ENCODE assay signal across 12 cellular contexts in genomic region chr15:38560456-38560926, GRCh38. TPM values are rescaled to one million over a fixed set of nuclear protein-coding genes. Genes with fewer than 3 reads are reported as not detected.
DNase-seq lines count a peak whose midpoint lies in the region; ATAC-seq, FAIRE-seq and TF ChIP-seq lines count a peak whose summit lies in the region.
"Had no signal": no experiment of that assay in that cellular context is flagged by ENCODE, and none has a peak within 500 bp of the region (broad histone marks: within the 10 kb centered on the region; RNA-seq: fewer than 3 reads in every experiment).

No MANE protein-coding gene starts in this region.

- peak; percentile 19 for ATAC-seq in GM19035 (IDR thresholded peaks at IDR 0.05; ENCODE audit: unreplicated experiment)
- ATAC-seq in HG03571 (IDR thresholded peaks at IDR 0.05; ENCODE audit: unreplicated experiment) = peak; percentile 24
- peak; percentile 26 for ATAC-seq in GM12878
- no peak for ATAC-seq in GM18867 (IDR thresholded peaks at IDR 0.05; ENCODE audit: unreplicated experiment)

- peaks cover 0 to 3% of the 10 kb centered on the region in 2 experiments; a peak in 1 of 4 replicates for H3K36me3 ChIP-seq in GM12878 (ENCODE audit: control insufficient read depth in 2 of 2, insufficient read depth in 2 of 2, low read length in 1 of 2)
- H3K36me3 ChIP-seq: brain microvascular endothelial cell, SJCRH30 had no signal

- H3K27ac ChIP-seq in GM12878 (ENCODE audit: control insufficient read depth, insufficient read depth) = peak overlapping the region; percentile 72
- H3K27ac ChIP-seq: brain microvascular endothelial cell, SJCRH30 had no signal

- RAD21 ChIA-PET in GM12878 (lab: Charles Lee; ENCODE audit: unreplicated experiment) = interaction anchor here (0.7 to 9.6 kb wide), 13 partner anchors 8 to 307 kb away, joined by 3 to 331 read pairs (median 5); no protein-coding TSS in a partner anchor

- intact Hi-C loops in GM12878 (cut with micrococcal nuclease; ENCODE audit: unreplicated experiment) = loop anchor here (5.0 kb wide), 3 partner anchors 88 to 118 kb away; no protein-coding TSS in a partner anchor

- in situ Hi-C loops in GM12878 (cut with MboI) = loop anchor here (5.0 kb wide), 1 partner anchor 127 kb away; no protein-coding TSS in a partner anchor

- peak in 1 of 2 experiments; percentile 38; a peak in 2 of 4 replicates for TF ChIP-seq EP300 in GM12878 (IDR thresholded peaks at IDR 0.05; ENCODE audit: borderline replicate concordance in 1 of 2, control insufficient read depth in 1 of 2, low read depth in 2 of 2, low read length in 2 of 2)

- 2% methylated on average over 7 of the region's 7 CpGs for WGBS in GM12878 (ENCODE audit: insufficient coverage, insufficient replicate concordance, low lambda C conversion rate, missing lambda C conversion rate)

- TF ChIP-seq CTCF in GM10266 (IDR thresholded peaks at IDR 0.05; ENCODE audit: control insufficient read depth, insufficient read depth, low read depth, missing control alignments) (no peak), GM12878 (IDR thresholded peaks at IDR 0.05 in 2 of 3, conservative IDR thresholded peaks at IDR 0.05 in 1 of 3; ENCODE audit: control insufficient read depth in 2 of 3, extremely low read depth in 1 of 3, insufficient read depth in 1 of 3, low read depth in 3 of 3, low read length in 3 of 3) (no peak)

- peaks cover 58% of the 10 kb centered on the region for H3K79me2 ChIP-seq in GM12878 (ENCODE audit: control insufficient read depth, insufficient read depth, low read length)

- H3K4me1 ChIP-seq in GM12878 (ENCODE audit: control insufficient read depth, insufficient read depth, low read length) = peaks cover 64% of the 10 kb centered on the region

- H4K20me1 ChIP-seq in GM12878 (ENCODE audit: control insufficient read depth, insufficient read depth) = no peaks in the 10 kb centered on the region

- peak; percentile 21 for DNase-seq in GM10266 (ENCODE audit: extremely low spot score)
- DNase-seq in GM12878 (ENCODE audit: low read depth, low spot score) = no peak
- no peak for DNase-seq in cortex of kidney (lab: John Stamatoyannopoulos, UW)
- DNase-seq in HK-2 (ENCODE audit: unreplicated experiment) = no peak
- DNase-seq in NCI-H226 = no peak
- DNase-seq: brain microvascular endothelial cell, NCI-H524, SJCRH30 had no signal

- no peaks in the 10 kb centered on the region for H3K27me3 ChIP-seq in GM12878 (replicated peaks in 1 of 2; ENCODE audit: control insufficient read depth in 2 of 2, insufficient read depth in 2 of 2, low read length in 1 of 2)

- BruUV-seq in GM12878 (replicated peaks; lab: Mats Ljungman, UMichigan) = no TSS peak

- H2AFZ ChIP-seq in GM12878 (ENCODE audit: control insufficient read depth, low read depth, low read length) = peak overlapping the region; percentile 1; the same call in 1 of the 2 replicates

- SMC1A ChIA-PET in GM12878 (lab: Charles Lee; ENCODE audit: uncharacterized antibody, unreplicated experiment) = interaction anchor here (0.7 to 11.9 kb wide), 24 partner anchors 8 to 147 kb away, joined by 3 to 293 read pairs (median 6); partner anchors contain the start of gene FAM98B

- TF ChIP-seq POLR2A in GM12878 (IDR thresholded peaks at IDR 0.05; ENCODE audit: low read depth, low read length) = no peak

- H3K4me2 ChIP-seq in GM12878 (ENCODE audit: control insufficient read depth, insufficient read depth) = peak overlapping the region; percentile 68

- POLR2A ChIA-PET in GM12878 (lab: Charles Lee) = interaction anchor here (1.1 to 6.3 kb wide), 16 partner anchors 8 to 132 kb away, joined by 3 to 84 read pairs (median 6); no protein-coding TSS in a partner anchor

- TF ChIP-seq RAD21 in GM12878 (IDR thresholded peaks at IDR 0.05; ENCODE audit: insufficient read depth, low read depth, low read length) = no peak

- peak overlapping the region; percentile 75 for H3K4me3 ChIP-seq in GM12878
- H3K4me3 ChIP-seq: SJCRH30 had no signal

- H3K9me3 ChIP-seq in GM12878 (replicated peaks; ENCODE audit: control insufficient read depth, insufficient read depth, low read length) = no peaks in the 10 kb centered on the region
- H3K9me3 ChIP-seq: SJCRH30 had no signal

- CTCF ChIA-PET in GM12878 (lab: Yijun Ruan, JAX) = interaction anchor here (0.7 to 10.5 kb wide), 15 partner anchors 9 to 138 kb away, joined by 3 to 276 read pairs (median 6); partner anchors contain the start of gene FAM98B

- peak; percentile 80 for FAIRE-seq in GM12878 (lab: Jason Lieb, UNC)
- FAIRE-seq: islet of Langerhans had no signal

- H3K9ac ChIP-seq in GM12878 (ENCODE audit: control insufficient read depth, insufficient read depth, low read length) = peak overlapping the region; percentile 36; the same call in 1 of the 2 replicates

TF ChIP-seq in GM12878, 131 proteins besides CTCF, POLR2A, EP300 and RAD21 (continues in another document):
- TF ChIP-seq, protein P1, sequence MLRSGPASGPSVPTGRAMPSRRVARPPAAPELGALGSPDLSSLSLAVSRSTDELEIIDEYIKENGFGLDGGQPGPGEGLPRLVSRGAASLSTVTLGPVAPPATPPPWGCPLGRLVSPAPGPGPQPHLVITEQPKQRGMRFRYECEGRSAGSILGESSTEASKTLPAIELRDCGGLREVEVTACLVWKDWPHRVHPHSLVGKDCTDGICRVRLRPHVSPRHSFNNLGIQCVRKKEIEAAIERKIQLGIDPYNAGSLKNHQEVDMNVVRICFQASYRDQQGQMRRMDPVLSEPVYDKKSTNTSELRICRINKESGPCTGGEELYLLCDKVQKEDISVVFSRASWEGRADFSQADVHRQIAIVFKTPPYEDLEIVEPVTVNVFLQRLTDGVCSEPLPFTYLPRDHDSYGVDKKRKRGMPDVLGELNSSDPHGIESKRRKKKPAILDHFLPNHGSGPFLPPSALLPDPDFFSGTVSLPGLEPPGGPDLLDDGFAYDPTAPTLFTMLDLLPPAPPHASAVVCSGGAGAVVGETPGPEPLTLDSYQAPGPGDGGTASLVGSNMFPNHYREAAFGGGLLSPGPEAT (IDR thresholded peaks at IDR 0.05; ENCODE audit: low read depth) = no peak
- TF ChIP-seq SMAD5 (IDR thresholded peaks at IDR 0.05; ENCODE audit: low read depth) = no peak
- no peak for TF ChIP-seq JUND (IDR thresholded peaks at IDR 0.05; ENCODE audit: low read depth, low read length)
- no peak for TF ChIP-seq SMC3 (IDR thresholded peaks at IDR 0.05; ENCODE audit: borderline replicate concordance, low read length)
- TF ChIP-seq RB1 (IDR thresholded peaks at IDR 0.05; ENCODE audit: borderline replicate concordance) = no peak
- TF ChIP-seq, protein P2, sequence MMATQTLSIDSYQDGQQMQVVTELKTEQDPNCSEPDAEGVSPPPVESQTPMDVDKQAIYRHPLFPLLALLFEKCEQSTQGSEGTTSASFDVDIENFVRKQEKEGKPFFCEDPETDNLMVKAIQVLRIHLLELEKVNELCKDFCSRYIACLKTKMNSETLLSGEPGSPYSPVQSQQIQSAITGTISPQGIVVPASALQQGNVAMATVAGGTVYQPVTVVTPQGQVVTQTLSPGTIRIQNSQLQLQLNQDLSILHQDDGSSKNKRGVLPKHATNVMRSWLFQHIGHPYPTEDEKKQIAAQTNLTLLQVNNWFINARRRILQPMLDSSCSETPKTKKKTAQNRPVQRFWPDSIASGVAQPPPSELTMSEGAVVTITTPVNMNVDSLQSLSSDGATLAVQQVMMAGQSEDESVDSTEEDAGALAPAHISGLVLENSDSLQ (IDR thresholded peaks at IDR 0.05) = no peak
- TF ChIP-seq KLF5 (IDR thresholded peaks at IDR 0.05; ENCODE audit: partially characterized antibody) = no peak
- TF ChIP-seq, protein P3, sequence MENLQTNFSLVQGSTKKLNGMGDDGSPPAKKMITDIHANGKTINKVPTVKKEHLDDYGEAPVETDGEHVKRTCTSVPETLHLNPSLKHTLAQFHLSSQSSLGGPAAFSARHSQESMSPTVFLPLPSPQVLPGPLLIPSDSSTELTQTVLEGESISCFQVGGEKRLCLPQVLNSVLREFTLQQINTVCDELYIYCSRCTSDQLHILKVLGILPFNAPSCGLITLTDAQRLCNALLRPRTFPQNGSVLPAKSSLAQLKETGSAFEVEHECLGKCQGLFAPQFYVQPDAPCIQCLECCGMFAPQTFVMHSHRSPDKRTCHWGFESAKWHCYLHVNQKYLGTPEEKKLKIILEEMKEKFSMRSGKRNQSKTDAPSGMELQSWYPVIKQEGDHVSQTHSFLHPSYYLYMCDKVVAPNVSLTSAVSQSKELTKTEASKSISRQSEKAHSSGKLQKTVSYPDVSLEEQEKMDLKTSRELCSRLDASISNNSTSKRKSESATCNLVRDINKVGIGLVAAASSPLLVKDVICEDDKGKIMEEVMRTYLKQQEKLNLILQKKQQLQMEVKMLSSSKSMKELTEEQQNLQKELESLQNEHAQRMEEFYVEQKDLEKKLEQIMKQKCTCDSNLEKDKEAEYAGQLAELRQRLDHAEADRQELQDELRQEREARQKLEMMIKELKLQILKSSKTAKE (IDR thresholded peaks at IDR 0.05; ENCODE audit: low read depth, poor library complexity, severe bottlenecking) = no peak
- 0 out of 2 replicates have a peak, but pooled peaks have one; percentile 43 for TF ChIP-seq ZBED1 (IDR thresholded peaks at IDR 0.05; ENCODE audit: borderline replicate concordance)
- peak; percentile 46; the same call in 1 of the 2 replicates for TF ChIP-seq PAX5 (IDR thresholded peaks at IDR 0.05; ENCODE audit: borderline replicate concordance, low read depth, low read length)
- TF ChIP-seq RBBP5 (conservative IDR thresholded peaks at IDR 0.05) = no peak

RNA-seq across cellular contexts. Expression of gene RASGRP1, which starts 4.1 kb away (rescaled TPM):
- total RNA-seq in GM12878 (2013; cell fraction: nucleolus; rRNA removed) = 151 and 158 TPM in 2 replicates
- total RNA-seq in GM12878 (2014; rRNA removed) (27.4 and 31.3 TPM in 2 replicates), GM12878 (2014; rRNA removed; fragmentation: Illumina TruSeq; extraction: Trizol) (23.5 and 23.8 TPM in 2 replicates), GM12878 (2021) (25.5 and 29.3 TPM in 2 replicates)
- 5.6 TPM for polyA plus RNA-seq in GM12878 (2011; ENCODE audit: low read depth)
- polyA plus RNA-seq in GM12878 (2011; rRNA removed) (234 and 259 TPM in 2 replicates), GM12878 (2014; fragmentation: Illumina TruSeq; extraction: Trizol) (26.0 and 32.7 TPM in 2 replicates), GM12878 (2014; fragmentation: Nextera tagmentation; extraction: Ambion mirVana) (1 to 10 TPM; 5.6 to 6.2 TPM), GM12878 (2014; rRNA removed) (17.0 and 18.3 TPM in 2 replicates), GM12878 (2016; fragmentation: Nextera tagmentation; extraction: Ambion mirVana) (10 to 100 TPM in 1 of 2 experiments, 1 to 10 TPM in 1; 9.9 to 13.3 TPM)
- polyA plus RNA-seq in GM12878 (2011; cell fraction: cytosol; rRNA removed) = 137 and 158 TPM in 2 replicates
- 185 and 295 TPM in 2 replicates for polyA plus RNA-seq in GM12878 (2011; cell fraction: nucleus; rRNA removed)
- polyA plus RNA-seq in GM12878 (2012) = 5.8 and 12.5 TPM in 2 replicates
- 397 and 409 TPM in 2 replicates for polyA minus RNA-seq in GM12878 (2011; rRNA and poly(A)+ RNA removed)
- polyA minus RNA-seq in GM12878 (2011; cell fraction: cytosol; rRNA and poly(A)+ RNA removed) = 114 and 130 TPM in 2 replicates
- 267 and 279 TPM in 2 replicates for polyA minus RNA-seq in GM12878 (2011; cell fraction: nucleus; rRNA and poly(A)+ RNA removed)
